Comparison of ENCODE assay signal across 13 cellular contexts in genomic region chr19:8373867-8374813, GRCh38. TPM values are rescaled to one million over a fixed set of nuclear protein-coding genes. Genes with fewer than 3 reads are reported as not detected.
DNase-seq lines count a peak whose midpoint lies in the region; ATAC-seq, FAIRE-seq and TF ChIP-seq lines count a peak whose summit lies in the region.
"Had no signal": no experiment of that assay in that cellular context is flagged by ENCODE, and none has a peak within 500 bp of the region (broad histone marks: within the 10 kb centered on the region; RNA-seq: fewer than 3 reads in every experiment).

No MANE protein-coding gene starts in this region.

- dilution Hi-C loops in IMR-90 (cut with HindIII; ENCODE audit: low sequenced_read_pairs, unreplicated experiment) = no loop called here

- H3K4me3 Mint-ChIP-seq in chondrocyte (ENCODE audit: unreplicated experiment) = no peak overlapping the region

- no peaks in the 10 kb centered on the region for H3K9me3 ChIP-seq in IMR-90 (ENCODE audit: control insufficient read depth, insufficient read depth, low read length)
- no peaks in the 10 kb centered on the region for H3K9me3 ChIP-seq in HepG2 (ENCODE audit: low read length)
- H3K9me3 ChIP-seq in testis = no peaks in the 10 kb centered on the region
- H3K9me3 ChIP-seq: adrenal gland, neutrophil had no signal

- no peaks in the 10 kb centered on the region for H3K79me2 ChIP-seq in HepG2 (ENCODE audit: insufficient read depth, low read length)

- no peak overlapping the region for H3K27ac ChIP-seq in IMR-90 (ENCODE audit: insufficient read depth, low read length)
- peak overlapping the region; percentile 84 for H3K27ac ChIP-seq in HepG2 (ENCODE audit: extremely low read length, insufficient read depth, low read length)
- peak overlapping the region; percentile 70 to 81 for H3K27ac ChIP-seq in testis
- H3K27ac ChIP-seq: left lung, neutrophil had no signal

- H3K4me2 ChIP-seq in IMR-90 (ENCODE audit: low read depth, low read length) (no peak overlapping the region), HepG2 (ENCODE audit: low read depth, low read length) (0 out of 2 replicates have a peak overlapping the region, but pooled peaks have one; percentile 4)

- peak overlapping the region; percentile 42 for H3K27ac Mint-ChIP-seq in chondrocyte (ENCODE audit: unreplicated experiment)

- H3K27me3 ChIP-seq in IMR-90 (ENCODE audit: control insufficient read depth, insufficient read depth, low read length) (no peaks in the 10 kb centered on the region), HepG2 (ENCODE audit: control insufficient read depth in 1 of 2, insufficient read depth in 2 of 2, low read length in 2 of 2) (no peaks in the 10 kb centered on the region), testis (no peaks in the 10 kb centered on the region)
- H3K27me3 ChIP-seq: adrenal gland, left lung had no signal

- no peak overlapping the region for H4K91ac ChIP-seq in IMR-90 (ENCODE audit: insufficient read depth, low read depth, low read length)

- H3K36me3 Mint-ChIP-seq in chondrocyte (ENCODE audit: low read depth) = peaks cover 12% of the 10 kb centered on the region

- H3K4me1 ChIP-seq in IMR-90 (ENCODE audit: control insufficient read depth, insufficient read depth, low read length) (peaks cover 7% of the 10 kb centered on the region; the same call in 1 of the 2 replicates), HepG2 (ENCODE audit: insufficient read depth, low read length) (peaks cover 70% of the 10 kb centered on the region), testis (peaks cover 10% of the 10 kb centered on the region)
- H3K4me1 ChIP-seq: left lung had no signal

- peaks cover 18% of the 10 kb centered on the region for H3K4me1 Mint-ChIP-seq in chondrocyte (ENCODE audit: low read depth)

- no peak for ATAC-seq in IMR-90 (ENCODE audit: low read depth)
- peak; percentile 91 for ATAC-seq in HepG2
- no peak for ATAC-seq in GM19023 (IDR thresholded peaks at IDR 0.05; ENCODE audit: unreplicated experiment)
- ATAC-seq in GM21515 (IDR thresholded peaks at IDR 0.05; ENCODE audit: unreplicated experiment) = no peak
- ATAC-seq: left lung had no signal

- no peaks in the 10 kb centered on the region for H3K9me1 ChIP-seq in IMR-90 (ENCODE audit: insufficient read depth, low read length)

- no peak for TF ChIP-seq CTCF in IMR-90 (conservative IDR thresholded peaks at IDR 0.05; ENCODE audit: low read depth, low read length)
- TF ChIP-seq CTCF in chondrocyte (IDR thresholded peaks at IDR 0.05) = no peak
- TF ChIP-seq CTCF in HepG2 (CRISPR knock-in tag; IDR thresholded peaks at IDR 0.05) = peak; percentile 91
- no peak for TF ChIP-seq CTCF in testis (IDR thresholded peaks at IDR 0.05)

- no peak overlapping the region for H3K4ac ChIP-seq in IMR-90 (ENCODE audit: low read depth, low read length)

- peak; percentile 96 for FAIRE-seq in HepG2 (lab: Jason Lieb, UNC)

- H3K4me3 ChIP-seq in IMR-90 (ENCODE audit: insufficient read depth, low read depth, low read length) (no peak overlapping the region), HepG2 (replicated peaks in 1 of 3; ENCODE audit: insufficient read depth in 1 of 3, low read depth in 2 of 3, low read length in 3 of 3) (no peak overlapping the region), testis (no peak overlapping the region)
- H3K4me3 ChIP-seq: adrenal gland, left lung had no signal

- no peak overlapping the region for H3K14ac ChIP-seq in IMR-90 (replicated peaks; ENCODE audit: low read depth, low read length)

- TF ChIP-seq EP300 in HepG2 (IDR thresholded peaks at IDR 0.05; ENCODE audit: low read depth in 2 of 2, low read length in 2 of 2) = peak; percentile 96
- peak; percentile 92 for TF ChIP-seq EP300 in HepG2 (CRISPR knock-in tag; IDR thresholded peaks at IDR 0.05; ENCODE audit: borderline replicate concordance)

- H3K9ac ChIP-seq in IMR-90 (ENCODE audit: low read depth, low read length) = no peak overlapping the region
- H3K9ac ChIP-seq in HepG2 (ENCODE audit: insufficient read depth, low read depth, low read length) = peak overlapping the region; percentile 20; the same call in 1 of the 2 replicates

- no peak overlapping the region for H2BK120ac ChIP-seq in IMR-90 (ENCODE audit: low read depth, low read length)

- H3K23ac ChIP-seq in IMR-90 (ENCODE audit: low read depth, low read length) = no peak overlapping the region

- no peak overlapping the region for H3K18ac ChIP-seq in IMR-90 (ENCODE audit: low read depth, low read length)

- POLR2A ChIA-PET in IMR-90 (lab: Charles Lee; ENCODE audit: unreplicated experiment) (no interaction called here), HepG2 (lab: Yijun Ruan, JAX) (interaction anchor here (0.8 to 2.3 kb wide), 17 partner anchors 9 to 105 kb away, joined by 3 to 21 read pairs (median 4); partner anchors contain the start of genes ANGPTL4, MARCHF2, RAB11B and RPS28)

- in situ Hi-C loops in IMR-90 (cut with MboI; ENCODE audit: low sequenced_read_pairs) (no loop called here), HepG2 (cut with HindIII; ENCODE audit: extremely low pct_ligation_motif_present, low pct_unique_long_range_greater_than_20kb) (no loop called here)

- no peak overlapping the region for H4K5ac ChIP-seq in IMR-90 (ENCODE audit: low read depth, low read length)

- H3K27me3 Mint-ChIP-seq in chondrocyte (ENCODE audit: low read depth) = no peaks in the 10 kb centered on the region

- no peak for DNase-seq in IMR-90
- peak; percentile 74 for DNase-seq in chondrocyte (ENCODE audit: low spot score)
- peak; percentile 98 for DNase-seq in HepG2 (ENCODE audit: low spot score)
- peak; percentile 84 for DNase-seq in testis
- no peak for DNase-seq in CD1c-positive myeloid dendritic cell (ENCODE audit: extremely low spot score)
- no peak for DNase-seq in ecto neural progenitor cell (ENCODE audit: low spot score)
- DNase-seq: adrenal gland, left lung, NCI-H1417, NCI-H774 had no signal

- no peak overlapping the region for H2BK5ac ChIP-seq in IMR-90 (ENCODE audit: low read depth, low read length, poor library complexity, severe bottlenecking)

- H2AK9ac ChIP-seq in IMR-90 (replicated peaks; ENCODE audit: low read depth, low read length, poor library complexity) = no peak overlapping the region

- TF ChIP-seq RAD21 in IMR-90 (IDR thresholded peaks at IDR 0.05; ENCODE audit: low read length) (no peak), HepG2 (CRISPR knock-in tag; IDR thresholded peaks at IDR 0.05) (peak; percentile 94)

- BruUV-seq in IMR-90 (replicated peaks; lab: Mats Ljungman, UMichigan) (no TSS peak), HepG2 (replicated peaks; lab: Mats Ljungman, UMichigan) (TSS peak; percentile 20)

- H2BK15ac ChIP-seq in IMR-90 (ENCODE audit: low read depth, low read length) = no peak overlapping the region

- H2AK5ac ChIP-seq in IMR-90 (ENCODE audit: low read depth, low read length) = no peak overlapping the region

- 99% methylated on average over 8 of the region's 26 CpGs; no CpG with 5 or more reads in 1 of the 2 experiments for WGBS in IMR-90 (ENCODE audit: extremely low coverage in 2 of 2, insufficient read length in 1 of 2), 2 experiments
- WGBS in HepG2 (ENCODE audit: low lambda C conversion rate) = 49% methylated on average over 22 of the region's 26 CpGs
- WGBS in testis, 2 donors = 67 to 69% methylated on average over 19 to 26 of the region's 26 CpGs

- TF ChIP-seq POLR2A in IMR-90 (IDR thresholded peaks at IDR 0.05; ENCODE audit: low read depth, low read length) = no peak
- TF ChIP-seq POLR2A in HepG2 (IDR thresholded peaks at IDR 0.05; ENCODE audit: insufficient read depth in 1 of 2, low read depth in 2 of 2, low read length in 2 of 2) = peak in 1 of 2 experiments; percentile 23; a peak in 1 of 4 replicates
- TF ChIP-seq POLR2A in testis (IDR thresholded peaks at IDR 0.05) = no peak

- no peaks in the 10 kb centered on the region for H3K9me3 Mint-ChIP-seq in chondrocyte (ENCODE audit: low read depth)

- H3K79me1 ChIP-seq in IMR-90 (ENCODE audit: low read depth in 1 of 2, low read length in 2 of 2) = peaks cover 0 to 9% of the 10 kb centered on the region in 2 experiments; a peak in 2 of 4 replicates

- intact Hi-C loops in IMR-90 (cut with micrococcal nuclease) = no loop called here
- intact Hi-C loops in HepG2 (cut with micrococcal nuclease; ENCODE audit: unreplicated experiment) = loop anchor here (1.0 kb wide), 2 partner anchors 14 to 19 kb away; no protein-coding TSS in a partner anchor
- intact Hi-C loops in testis (cut with DNase I; ENCODE audit: low total_unique reads) = no loop called here

- H3K36me3 ChIP-seq in IMR-90 (ENCODE audit: control insufficient read depth, insufficient read depth, low read length) (peaks cover 21% of the 10 kb centered on the region), HepG2 (replicated peaks in 1 of 2; ENCODE audit: control insufficient read depth in 1 of 2, insufficient read depth in 2 of 2, low read length in 2 of 2) (peaks cover 0 to 5% of the 10 kb centered on the region in 2 experiments; a peak in 2 of 5 replicates), testis (ENCODE audit: low read depth, missing control alignments) (no peaks in the 10 kb centered on the region)

- no peak overlapping the region for H2BK20ac ChIP-seq in IMR-90 (ENCODE audit: low read depth, low read length)

- CTCF ChIA-PET in IMR-90 (lab: Yijun Ruan, JAX) = no interaction called here
- CTCF ChIA-PET in HepG2 (lab: Yijun Ruan, JAX; ENCODE audit: low intra/inter-chr PET ratio, low total read pairs) = interaction anchor here (2.7 kb wide), 1 partner anchor 20 kb away, joined by 42 read pairs; no protein-coding TSS in a partner anchor

- H3K56ac ChIP-seq in IMR-90 (ENCODE audit: extremely low read depth, insufficient read depth, low read length) = no peak overlapping the region

- no peak overlapping the region for H4K8ac ChIP-seq in IMR-90 (ENCODE audit: low read depth in 2 of 2, low read length in 2 of 2)

- no peaks in the 10 kb centered on the region; the same call in 1 of the 2 replicates for H4K20me1 ChIP-seq in IMR-90 (ENCODE audit: insufficient read depth, low read length)
- no peaks in the 10 kb centered on the region for H4K20me1 ChIP-seq in HepG2 (ENCODE audit: insufficient read depth, low read length)

- H2AFZ ChIP-seq in IMR-90 (replicated peaks; ENCODE audit: low read length, poor library complexity) (no peak overlapping the region), HepG2 (ENCODE audit: low read length) (no peak overlapping the region)

RNA-seq across cellular contexts. Expression of gene ANGPTL4, which starts 10.2 kb away (rescaled TPM):
- 1.4 and 1.9 TPM in 2 replicates for total RNA-seq in IMR-90 (2012; rRNA removed)
- 19.1 and 21.5 TPM in 2 replicates for polyA plus RNA-seq in IMR-90 (2012; rRNA removed)
- 14.3 and 20.8 TPM in 2 replicates for polyA plus RNA-seq in IMR-90 (2012; cell fraction: cytosol; rRNA removed)
- 31.8 and 52.0 TPM in 2 replicates for polyA plus RNA-seq in IMR-90 (2012; cell fraction: nucleus; rRNA removed; ENCODE audit: low replicate concordance)
- 56.4 to 143 TPM (median 127 TPM) in 3 replicates for total RNA-seq in chondrocyte
- total RNA-seq in HepG2 (2016; rRNA removed; fragmentation: Illumina TruSeq; extraction: Trizol) = 0.20 and 0.80 TPM in 2 replicates
- total RNA-seq in HepG2 (2016; cell fraction: cytosol; rRNA removed; fragmentation: Illumina TruSeq; extraction: Trizol; ENCODE audit: low read depth) = 0.10 and 0.35 TPM in 2 replicates
- total RNA-seq in HepG2 (2016; cell fraction: insoluble cytoplasmic fraction; rRNA removed; fragmentation: Illumina TruSeq; extraction: Trizol) = 0.27 and 0.80 TPM in 2 replicates
- 0.48 and 0.71 TPM in 2 replicates for total RNA-seq in HepG2 (2016; cell fraction: membrane; rRNA removed; fragmentation: Illumina TruSeq; extraction: Trizol)
- 0.78 and 1.6 TPM in 2 replicates for total RNA-seq in HepG2 (2016; cell fraction: nucleus; rRNA removed; fragmentation: Illumina TruSeq; extraction: Trizol)
- 21.7 and 39.9 TPM in 2 replicates for polyA plus RNA-seq in HepG2 (2011; rRNA removed)
- polyA plus RNA-seq in HepG2 (2011; cell fraction: cytosol; rRNA removed) = 24.1 and 25.1 TPM in 2 replicates
- polyA plus RNA-seq in HepG2 (2011; cell fraction: nucleus; rRNA removed) = 62.7 and 74.1 TPM in 2 replicates
- polyA plus RNA-seq in HepG2 (2012) = 15.1 and 16.8 TPM in 2 replicates
- polyA plus RNA-seq in HepG2 (2016; cell fraction: cytosol; fragmentation: Illumina TruSeq; extraction: Trizol; ENCODE audit: low read depth) = 0.22 and 0.23 TPM in 2 replicates
- 0.29 and 0.58 TPM in 2 replicates for polyA plus RNA-seq in HepG2 (2016; cell fraction: insoluble cytoplasmic fraction; fragmentation: Illumina TruSeq; extraction: Trizol; ENCODE audit: low read depth)
- 0.19 TPM in 2 replicates for polyA plus RNA-seq in HepG2 (2016; cell fraction: membrane; fragmentation: Illumina TruSeq; extraction: Trizol; ENCODE audit: low read depth)
- 2.5 and 3.1 TPM in 2 replicates for polyA plus RNA-seq in HepG2 (2016; cell fraction: nucleus; fragmentation: Illumina TruSeq; extraction: Trizol; ENCODE audit: insufficient read depth, low read depth)
- polyA minus RNA-seq in HepG2 (2011; rRNA and poly(A)+ RNA removed; ENCODE audit: low replicate concordance) = 0.14 and 19.3 TPM in 2 replicates
- polyA minus RNA-seq in HepG2 (2011; cell fraction: cytosol; rRNA and poly(A)+ RNA removed) = 14.2 and 17.5 TPM in 2 replicates
- polyA minus RNA-seq in HepG2 (2011; cell fraction: nucleus; rRNA and poly(A)+ RNA removed) = 14.4 and 18.8 TPM in 2 replicates
- 10 to 100 TPM; 10.2 to 18.5 TPM for total RNA-seq in testis
- polyA plus RNA-seq in testis (ENCODE audit: insufficient read depth, low read depth, low replicate concordance) = 10.0 TPM

RNA-seq across cellular contexts. Expression of gene RAB11B, which starts 16.0 kb away (rescaled TPM):
- 8.2 and 12.2 TPM in 2 replicates for total RNA-seq in IMR-90 (2012; rRNA removed)
- polyA plus RNA-seq in IMR-90 (2012; rRNA removed) = 117 and 120 TPM in 2 replicates
- polyA plus RNA-seq in IMR-90 (2012; cell fraction: cytosol; rRNA removed) = 49.1 and 143 TPM in 2 replicates
- polyA plus RNA-seq in IMR-90 (2012; cell fraction: nucleus; rRNA removed; ENCODE audit: low replicate concordance) = 189 and 288 TPM in 2 replicates
- 96.4 to 106 TPM (median 104 TPM) in 3 replicates for total RNA-seq in chondrocyte
- total RNA-seq in HepG2 (2016; rRNA removed; fragmentation: Illumina TruSeq; extraction: Trizol) = 6.0 and 11.5 TPM in 2 replicates
- 3.2 and 5.3 TPM in 2 replicates for total RNA-seq in HepG2 (2016; cell fraction: cytosol; rRNA removed; fragmentation: Illumina TruSeq; extraction: Trizol; ENCODE audit: low read depth)
- total RNA-seq in HepG2 (2016; cell fraction: insoluble cytoplasmic fraction; rRNA removed; fragmentation: Illumina TruSeq; extraction: Trizol) = 5.3 and 9.6 TPM in 2 replicates
- 5.5 and 8.1 TPM in 2 replicates for total RNA-seq in HepG2 (2016; cell fraction: membrane; rRNA removed; fragmentation: Illumina TruSeq; extraction: Trizol)
- total RNA-seq in HepG2 (2016; cell fraction: nucleus; rRNA removed; fragmentation: Illumina TruSeq; extraction: Trizol) = 10.6 and 12.6 TPM in 2 replicates
- polyA plus RNA-seq in HepG2 (2011; rRNA removed) = 28.4 and 39.6 TPM in 2 replicates
- polyA plus RNA-seq in HepG2 (2011; cell fraction: cytosol; rRNA removed) = 25.6 and 37.5 TPM in 2 replicates
- polyA plus RNA-seq in HepG2 (2011; cell fraction: nucleus; rRNA removed) = 145 and 155 TPM in 2 replicates
- 60.0 and 70.4 TPM in 2 replicates for polyA plus RNA-seq in HepG2 (2012)
- polyA plus RNA-seq in HepG2 (2016; cell fraction: cytosol; fragmentation: Illumina TruSeq; extraction: Trizol; ENCODE audit: low read depth) = 12.4 and 13.3 TPM in 2 replicates
- 42.9 and 48.7 TPM in 2 replicates for polyA plus RNA-seq in HepG2 (2016; cell fraction: insoluble cytoplasmic fraction; fragmentation: Illumina TruSeq; extraction: Trizol; ENCODE audit: low read depth)
- 18.3 and 20.3 TPM in 2 replicates for polyA plus RNA-seq in HepG2 (2016; cell fraction: membrane; fragmentation: Illumina TruSeq; extraction: Trizol; ENCODE audit: low read depth)
- polyA plus RNA-seq in HepG2 (2016; cell fraction: nucleus; fragmentation: Illumina TruSeq; extraction: Trizol; ENCODE audit: insufficient read depth, low read depth) = 54.5 and 58.9 TPM in 2 replicates
- 12.0 and 69.0 TPM in 2 replicates for polyA minus RNA-seq in HepG2 (2011; rRNA and poly(A)+ RNA removed; ENCODE audit: low replicate concordance)
- polyA minus RNA-seq in HepG2 (2011; cell fraction: cytosol; rRNA and poly(A)+ RNA removed) = 33.6 and 48.7 TPM in 2 replicates
- 27.7 and 30.1 TPM in 2 replicates for polyA minus RNA-seq in HepG2 (2011; cell fraction: nucleus; rRNA and poly(A)+ RNA removed)
- 10 to 100 TPM; 84.4 to 95.2 TPM for total RNA-seq in testis
- 126 TPM for polyA plus RNA-seq in testis (ENCODE audit: insufficient read depth, low read depth, low replicate concordance)

RNA-seq across cellular contexts. Expression of gene KANK3, which starts 31.1 kb away (rescaled TPM):
- total RNA-seq in IMR-90 (2012; rRNA removed) (not detected in 2 replicates), chondrocyte (0.56 to 1.2 TPM (median 1.2 TPM) in 3 replicates), HepG2 (2016; rRNA removed; fragmentation: Illumina TruSeq; extraction: Trizol) (0.15 and 0.18 TPM in 2 replicates), testis (10 to 100 TPM in 1 of 2 donors, 1 to 10 TPM in 1; 7.1 to 13.2 TPM)
- polyA plus RNA-seq in IMR-90 (2012; rRNA removed) (0.04 and 0.07 TPM in 2 replicates), HepG2 (2011; rRNA removed) (0.20 and 0.73 TPM in 2 replicates), testis (ENCODE audit: insufficient read depth, low read depth, low replicate concordance) (4.1 TPM)
- 0.05 and 0.08 TPM in 2 replicates for polyA plus RNA-seq in IMR-90 (2012; cell fraction: cytosol; rRNA removed)
- 0.18 and 0.84 TPM in 2 replicates for polyA plus RNA-seq in IMR-90 (2012; cell fraction: nucleus; rRNA removed; ENCODE audit: low replicate concordance)
- not detected in 2 replicates for total RNA-seq in HepG2 (2016; cell fraction: cytosol; rRNA removed; fragmentation: Illumina TruSeq; extraction: Trizol; ENCODE audit: low read depth)
- total RNA-seq in HepG2 (2016; cell fraction: insoluble cytoplasmic fraction; rRNA removed; fragmentation: Illumina TruSeq; extraction: Trizol) = 0.06 and 0.35 TPM in 2 replicates
- total RNA-seq in HepG2 (2016; cell fraction: membrane; rRNA removed; fragmentation: Illumina TruSeq; extraction: Trizol) = 0.07 and 0.28 TPM in 2 replicates
- total RNA-seq in HepG2 (2016; cell fraction: nucleus; rRNA removed; fragmentation: Illumina TruSeq; extraction: Trizol) = 0.12 and 0.22 TPM in 2 replicates
- polyA plus RNA-seq in HepG2 (2011; cell fraction: cytosol; rRNA removed) = 0.32 and 0.46 TPM in 2 replicates
- polyA plus RNA-seq in HepG2 (2011; cell fraction: nucleus; rRNA removed) = 1.5 and 1.8 TPM in 2 replicates
- polyA plus RNA-seq in HepG2 (2012) = 0.27 and 0.32 TPM in 2 replicates
- not detected in 2 replicates for polyA plus RNA-seq in HepG2 (2016; cell fraction: cytosol; fragmentation: Illumina TruSeq; extraction: Trizol; ENCODE audit: low read depth)
- polyA plus RNA-seq in HepG2 (2016; cell fraction: insoluble cytoplasmic fraction; fragmentation: Illumina TruSeq; extraction: Trizol; ENCODE audit: low read depth) = 0.22 TPM in 1 of 2 replicates, not detected in the other
- 0.12 TPM in 1 of 2 replicates, not detected in the other for polyA plus RNA-seq in HepG2 (2016; cell fraction: membrane; fragmentation: Illumina TruSeq; extraction: Trizol; ENCODE audit: low read depth)
- 0.45 and 0.62 TPM in 2 replicates for polyA plus RNA-seq in HepG2 (2016; cell fraction: nucleus; fragmentation: Illumina TruSeq; extraction: Trizol; ENCODE audit: insufficient read depth, low read depth)
- polyA minus RNA-seq in HepG2 (2011; rRNA and poly(A)+ RNA removed; ENCODE audit: low replicate concordance) = 0.32 TPM in 1 of 2 replicates, not detected in the other
- polyA minus RNA-seq in HepG2 (2011; cell fraction: cytosol; rRNA and poly(A)+ RNA removed) = not detected in 2 replicates
- polyA minus RNA-seq in HepG2 (2011; cell fraction: nucleus; rRNA and poly(A)+ RNA removed) = 0.77 and 1.5 TPM in 2 replicates

RNA-seq across cellular contexts. Expression of gene MARCHF2, which starts 39.0 kb away (rescaled TPM):
- 48.6 and 58.8 TPM in 2 replicates for total RNA-seq in IMR-90 (2012; rRNA removed)
- polyA plus RNA-seq in IMR-90 (2012; rRNA removed) = 33.8 and 39.1 TPM in 2 replicates
- polyA plus RNA-seq in IMR-90 (2012; cell fraction: cytosol; rRNA removed) = 13.0 and 59.2 TPM in 2 replicates
- polyA plus RNA-seq in IMR-90 (2012; cell fraction: nucleus; rRNA removed; ENCODE audit: low replicate concordance) = 29.7 and 55.1 TPM in 2 replicates
- total RNA-seq in chondrocyte = 35.0 to 42.5 TPM (median 37.5 TPM) in 3 replicates
- total RNA-seq in HepG2 (2016; rRNA removed; fragmentation: Illumina TruSeq; extraction: Trizol) = 10.6 and 12.7 TPM in 2 replicates
- total RNA-seq in HepG2 (2016; cell fraction: cytosol; rRNA removed; fragmentation: Illumina TruSeq; extraction: Trizol; ENCODE audit: low read depth) = 59.6 and 64.1 TPM in 2 replicates
- total RNA-seq in HepG2 (2016; cell fraction: insoluble cytoplasmic fraction; rRNA removed; fragmentation: Illumina TruSeq; extraction: Trizol) = 8.2 and 12.9 TPM in 2 replicates
- total RNA-seq in HepG2 (2016; cell fraction: membrane; rRNA removed; fragmentation: Illumina TruSeq; extraction: Trizol) = 65.2 and 66.6 TPM in 2 replicates
- total RNA-seq in HepG2 (2016; cell fraction: nucleus; rRNA removed; fragmentation: Illumina TruSeq; extraction: Trizol) = 3.6 and 5.3 TPM in 2 replicates
- 13.0 and 17.0 TPM in 2 replicates for polyA plus RNA-seq in HepG2 (2011; rRNA removed)
- polyA plus RNA-seq in HepG2 (2011; cell fraction: cytosol; rRNA removed) = 21.1 and 28.3 TPM in 2 replicates
- polyA plus RNA-seq in HepG2 (2011; cell fraction: nucleus; rRNA removed) = 15.0 and 19.7 TPM in 2 replicates
- 6.7 and 12.0 TPM in 2 replicates for polyA plus RNA-seq in HepG2 (2012)
- polyA plus RNA-seq in HepG2 (2016; cell fraction: cytosol; fragmentation: Illumina TruSeq; extraction: Trizol; ENCODE audit: low read depth) = 74.4 and 75.7 TPM in 2 replicates
- polyA plus RNA-seq in HepG2 (2016; cell fraction: insoluble cytoplasmic fraction; fragmentation: Illumina TruSeq; extraction: Trizol; ENCODE audit: low read depth) = 8.3 and 8.9 TPM in 2 replicates
- 56.5 and 63.1 TPM in 2 replicates for polyA plus RNA-seq in HepG2 (2016; cell fraction: membrane; fragmentation: Illumina TruSeq; extraction: Trizol; ENCODE audit: low read depth)
- 8.7 and 13.2 TPM in 2 replicates for polyA plus RNA-seq in HepG2 (2016; cell fraction: nucleus; fragmentation: Illumina TruSeq; extraction: Trizol; ENCODE audit: insufficient read depth, low read depth)
- 5.3 and 38.3 TPM in 2 replicates for polyA minus RNA-seq in HepG2 (2011; rRNA and poly(A)+ RNA removed; ENCODE audit: low replicate concordance)
- 11.2 and 13.2 TPM in 2 replicates for polyA minus RNA-seq in HepG2 (2011; cell fraction: cytosol; rRNA and poly(A)+ RNA removed)
- 2.3 and 8.2 TPM in 2 replicates for polyA minus RNA-seq in HepG2 (2011; cell fraction: nucleus; rRNA and poly(A)+ RNA removed)
- 10 to 100 TPM; 62.6 to 84.5 TPM for total RNA-seq in testis
- 35.3 TPM for polyA plus RNA-seq in testis (ENCODE audit: insufficient read depth, low read depth, low replicate concordance)

RNA-seq across cellular contexts. Expression of gene RPS28, which starts 52.8 kb away (rescaled TPM):
- 104 and 143 TPM in 2 replicates for total RNA-seq in IMR-90 (2012; rRNA removed)
- 643 and 742 TPM in 2 replicates for polyA plus RNA-seq in IMR-90 (2012; rRNA removed)
- 708 and 845 TPM in 2 replicates for polyA plus RNA-seq in IMR-90 (2012; cell fraction: cytosol; rRNA removed)
- 193 and 240 TPM in 2 replicates for polyA plus RNA-seq in IMR-90 (2012; cell fraction: nucleus; rRNA removed; ENCODE audit: low replicate concordance)
- 1,057 to 1,248 TPM (median 1,100 TPM) in 3 replicates for total RNA-seq in chondrocyte
- 281 and 319 TPM in 2 replicates for total RNA-seq in HepG2 (2016; rRNA removed; fragmentation: Illumina TruSeq; extraction: Trizol)
- total RNA-seq in HepG2 (2016; cell fraction: cytosol; rRNA removed; fragmentation: Illumina TruSeq; extraction: Trizol; ENCODE audit: low read depth) = 424 and 447 TPM in 2 replicates
- 291 and 334 TPM in 2 replicates for total RNA-seq in HepG2 (2016; cell fraction: insoluble cytoplasmic fraction; rRNA removed; fragmentation: Illumina TruSeq; extraction: Trizol)
- 667 and 807 TPM in 2 replicates for total RNA-seq in HepG2 (2016; cell fraction: membrane; rRNA removed; fragmentation: Illumina TruSeq; extraction: Trizol)
- total RNA-seq in HepG2 (2016; cell fraction: nucleus; rRNA removed; fragmentation: Illumina TruSeq; extraction: Trizol) = 139 and 147 TPM in 2 replicates
- 521 and 545 TPM in 2 replicates for polyA plus RNA-seq in HepG2 (2011; rRNA removed)
- polyA plus RNA-seq in HepG2 (2011; cell fraction: cytosol; rRNA removed) = 604 and 791 TPM in 2 replicates
- polyA plus RNA-seq in HepG2 (2011; cell fraction: nucleus; rRNA removed) = 232 and 285 TPM in 2 replicates
- 1,428 and 2,679 TPM in 2 replicates for polyA plus RNA-seq in HepG2 (2012)
- 858 and 886 TPM in 2 replicates for polyA plus RNA-seq in HepG2 (2016; cell fraction: cytosol; fragmentation: Illumina TruSeq; extraction: Trizol; ENCODE audit: low read depth)
- 429 and 441 TPM in 2 replicates for polyA plus RNA-seq in HepG2 (2016; cell fraction: insoluble cytoplasmic fraction; fragmentation: Illumina TruSeq; extraction: Trizol; ENCODE audit: low read depth)
- 1,075 and 1,148 TPM in 2 replicates for polyA plus RNA-seq in HepG2 (2016; cell fraction: membrane; fragmentation: Illumina TruSeq; extraction: Trizol; ENCODE audit: low read depth)
- 346 and 368 TPM in 2 replicates for polyA plus RNA-seq in HepG2 (2016; cell fraction: nucleus; fragmentation: Illumina TruSeq; extraction: Trizol; ENCODE audit: insufficient read depth, low read depth)
- polyA minus RNA-seq in HepG2 (2011; rRNA and poly(A)+ RNA removed; ENCODE audit: low replicate concordance) = 312 and 362 TPM in 2 replicates
- 181 and 188 TPM in 2 replicates for polyA minus RNA-seq in HepG2 (2011; cell fraction: cytosol; rRNA and poly(A)+ RNA removed)
- polyA minus RNA-seq in HepG2 (2011; cell fraction: nucleus; rRNA and poly(A)+ RNA removed) = 59.9 and 62.0 TPM in 2 replicates
- 100 to 1,000 TPM; 221 to 398 TPM for total RNA-seq in testis
- polyA plus RNA-seq in testis (ENCODE audit: insufficient read depth, low read depth, low replicate concordance) = 505 TPM

Comparison
In these comparisons a context has a peak if more than half of its experiments do, and no peak if none do; other contexts are left out.
1. DNase-seq: peak in chondrocyte (single experiment), HepG2 (single experiment) and testis (single experiment); none in IMR-90 (single experiment), CD1c-positive myeloid dendritic cell (single experiment) and ecto neural progenitor cell (single experiment).